ENCODE assay signal across 1 cellular context in the genomic region with DNA sequence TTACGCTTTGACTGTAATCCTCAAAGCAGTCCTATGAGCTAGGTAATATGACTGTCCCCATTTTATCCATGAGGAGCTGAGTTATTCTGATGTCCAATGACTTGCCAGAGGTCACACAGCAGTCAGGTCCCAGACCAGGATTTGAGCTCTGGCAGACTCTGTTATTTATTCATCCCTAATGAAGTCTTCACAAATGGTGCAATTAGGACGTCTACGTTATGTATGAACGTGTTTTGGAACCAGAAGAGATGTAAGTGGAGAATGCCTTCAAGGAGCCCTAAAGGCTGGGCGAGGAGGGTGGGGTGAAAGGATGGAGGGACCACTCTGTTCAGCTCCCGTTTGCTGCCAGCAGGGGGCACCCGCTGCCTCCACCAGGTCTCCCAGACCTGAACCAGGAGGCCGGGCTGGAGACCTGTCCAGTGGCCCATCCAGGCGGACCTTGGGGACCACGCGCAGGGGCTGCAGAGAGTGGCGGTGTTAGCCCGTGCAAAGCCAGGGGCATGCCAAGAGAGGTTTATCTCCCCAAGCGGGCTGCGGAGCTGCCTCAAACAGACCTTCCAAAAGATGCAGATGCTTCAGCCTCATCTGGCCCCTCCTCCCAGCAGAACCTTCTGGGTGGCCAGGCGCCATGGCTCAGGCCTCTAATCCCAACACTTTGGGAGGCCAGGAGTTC.
A peak's percentile ranks its signal among the peaks of the same experiment; 100 is the strongest.
TF ChIP-seq lines count a peak whose summit lies in the region.

No MANE protein-coding gene starts in this region.

TF ChIP-seq in HepG2, 621 proteins besides CTCF, POLR2A, EP300 and RAD21 (continued from another document and continues in another):
- TF ChIP-seq, protein P1, sequence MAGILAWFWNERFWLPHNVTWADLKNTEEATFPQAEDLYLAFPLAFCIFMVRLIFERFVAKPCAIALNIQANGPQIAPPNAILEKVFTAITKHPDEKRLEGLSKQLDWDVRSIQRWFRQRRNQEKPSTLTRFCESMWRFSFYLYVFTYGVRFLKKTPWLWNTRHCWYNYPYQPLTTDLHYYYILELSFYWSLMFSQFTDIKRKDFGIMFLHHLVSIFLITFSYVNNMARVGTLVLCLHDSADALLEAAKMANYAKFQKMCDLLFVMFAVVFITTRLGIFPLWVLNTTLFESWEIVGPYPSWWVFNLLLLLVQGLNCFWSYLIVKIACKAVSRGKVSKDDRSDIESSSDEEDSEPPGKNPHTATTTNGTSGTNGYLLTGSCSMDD (CRISPR knock-in tag; IDR thresholded peaks at IDR 0.05) = no peak
- TF ChIP-seq, protein P2, sequence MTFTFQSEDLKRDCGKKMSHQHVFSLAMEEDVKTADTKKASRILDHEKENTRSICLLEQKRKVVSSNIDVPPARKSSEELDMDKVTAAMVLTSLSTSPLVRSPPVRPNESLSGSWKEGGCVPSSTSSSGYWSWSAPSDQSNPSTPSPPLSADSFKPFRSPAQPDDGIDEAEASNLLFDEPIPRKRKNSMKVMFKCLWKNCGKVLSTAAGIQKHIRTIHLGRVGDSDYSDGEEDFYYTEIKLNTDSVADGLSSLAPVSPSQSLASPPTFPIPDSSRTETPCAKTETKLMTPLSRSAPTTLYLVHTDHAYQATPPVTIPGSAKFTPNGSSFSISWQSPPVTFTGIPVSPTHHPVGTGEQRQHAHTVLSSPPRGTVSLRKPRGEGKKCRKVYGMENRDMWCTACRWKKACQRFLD (CRISPR knock-in tag; IDR thresholded peaks at IDR 0.05; ENCODE audit: borderline replicate concordance) = no peak
- TF ChIP-seq, protein P3, sequence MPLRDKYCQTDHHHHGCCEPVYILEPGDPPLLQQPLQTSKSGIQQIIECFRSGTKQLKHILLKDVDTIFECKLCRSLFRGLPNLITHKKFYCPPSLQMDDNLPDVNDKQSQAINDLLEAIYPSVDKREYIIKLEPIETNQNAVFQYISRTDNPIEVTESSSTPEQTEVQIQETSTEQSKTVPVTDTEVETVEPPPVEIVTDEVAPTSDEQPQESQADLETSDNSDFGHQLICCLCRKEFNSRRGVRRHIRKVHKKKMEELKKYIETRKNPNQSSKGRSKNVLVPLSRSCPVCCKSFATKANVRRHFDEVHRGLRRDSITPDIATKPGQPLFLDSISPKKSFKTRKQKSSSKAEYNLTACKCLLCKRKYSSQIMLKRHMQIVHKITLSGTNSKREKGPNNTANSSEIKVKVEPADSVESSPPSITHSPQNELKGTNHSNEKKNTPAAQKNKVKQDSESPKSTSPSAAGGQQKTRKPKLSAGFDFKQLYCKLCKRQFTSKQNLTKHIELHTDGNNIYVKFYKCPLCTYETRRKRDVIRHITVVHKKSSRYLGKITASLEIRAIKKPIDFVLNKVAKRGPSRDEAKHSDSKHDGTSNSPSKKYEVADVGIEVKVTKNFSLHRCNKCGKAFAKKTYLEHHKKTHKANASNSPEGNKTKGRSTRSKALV (CRISPR knock-in tag; IDR thresholded peaks at IDR 0.05) = no peak
- TF ChIP-seq MXD4 (CRISPR knock-in tag; IDR thresholded peaks at IDR 0.05) (0 out of 2 replicates have a peak, but pooled peaks have one; percentile 34), U2AF1 (optimal IDR thresholded peaks at IDR 0.05; ENCODE audit: low read depth, low read length) (no peak), ATM (IDR thresholded peaks at IDR 0.05; ENCODE audit: borderline replicate concordance) (no peak), POGZ (CRISPR knock-in tag; IDR thresholded peaks at IDR 0.05) (no peak), BCL6 (CRISPR knock-in tag; IDR thresholded peaks at IDR 0.05) (no peak), SOX5 (CRISPR knock-in tag; IDR thresholded peaks at IDR 0.05; ENCODE audit: borderline replicate concordance) (0 out of 2 replicates have a peak, but pooled peaks have one; percentile 11), XBP1 (CRISPR knock-in tag; IDR thresholded peaks at IDR 0.05) (no peak), KAT2B (IDR thresholded peaks at IDR 0.05; ENCODE audit: borderline replicate concordance, low read depth, low read length) (no peak), ZNF724P (CRISPR knock-in tag; IDR thresholded peaks at IDR 0.05; ENCODE audit: borderline replicate concordance) (no peak), MYNN (CRISPR knock-in tag; IDR thresholded peaks at IDR 0.05; ENCODE audit: low read depth) (no peak), TSC22D2 (CRISPR knock-in tag; IDR thresholded peaks at IDR 0.05; ENCODE audit: borderline replicate concordance) (no peak), ATF1 (CRISPR knock-in tag; IDR thresholded peaks at IDR 0.05) (no peak), SP140L (CRISPR knock-in tag; IDR thresholded peaks at IDR 0.05; ENCODE audit: borderline replicate concordance) (no peak), ZNF484 (CRISPR knock-in tag; IDR thresholded peaks at IDR 0.05; ENCODE audit: borderline replicate concordance, low read depth) (no peak), FIP1L1 (IDR thresholded peaks at IDR 0.05; ENCODE audit: borderline replicate concordance, insufficient read depth, low read depth, low read length) (no peak), ZKSCAN1 (IDR thresholded peaks at IDR 0.05; ENCODE audit: low read length) (no peak), ZNF841 (CRISPR knock-in tag; IDR thresholded peaks at IDR 0.05; ENCODE audit: borderline replicate concordance) (no peak), NR2F2 (IDR thresholded peaks at IDR 0.05; ENCODE audit: borderline replicate concordance, low read depth) (no peak), CHD4 (IDR thresholded peaks at IDR 0.05; ENCODE audit: borderline replicate concordance, low read length) (no peak), ZFP36L2 (CRISPR knock-in tag; IDR thresholded peaks at IDR 0.05) (no peak), IRX3 (CRISPR knock-in tag; IDR thresholded peaks at IDR 0.05; ENCODE audit: borderline replicate concordance, low read depth) (no peak), SRSF1 (optimal IDR thresholded peaks at IDR 0.05; ENCODE audit: low read depth, low read length) (no peak), ZBTB1 (CRISPR knock-in tag; IDR thresholded peaks at IDR 0.05; ENCODE audit: borderline replicate concordance) (no peak), NKX3-1 (CRISPR knock-in tag; IDR thresholded peaks at IDR 0.05) (no peak), ZIK1 (CRISPR knock-in tag; IDR thresholded peaks at IDR 0.05; ENCODE audit: borderline replicate concordance, low read depth) (no peak), MYC (CRISPR knock-in tag; IDR thresholded peaks at IDR 0.05; ENCODE audit: borderline replicate concordance) (no peak), ZNF878 (CRISPR knock-in tag; IDR thresholded peaks at IDR 0.05) (no peak), SETDB1 (CRISPR knock-in tag; IDR thresholded peaks at IDR 0.05; ENCODE audit: borderline replicate concordance) (no peak), SP1 (IDR thresholded peaks at IDR 0.05) (no peak), SP1 (CRISPR knock-in tag; IDR thresholded peaks at IDR 0.05) (no peak), NAIF1 (CRISPR knock-in tag; IDR thresholded peaks at IDR 0.05; ENCODE audit: borderline replicate concordance) (no peak), GABPB1 (CRISPR knock-in tag; IDR thresholded peaks at IDR 0.05) (peak; percentile 45; the same call in 1 of the 2 replicates), ZFX (CRISPR knock-in tag; IDR thresholded peaks at IDR 0.05; ENCODE audit: low read depth) (no peak), ZNF816 (CRISPR knock-in tag; IDR thresholded peaks at IDR 0.05; ENCODE audit: borderline replicate concordance) (no peak), SMAD9 (CRISPR knock-in tag; IDR thresholded peaks at IDR 0.05) (0 out of 2 replicates have a peak, but pooled peaks have one; percentile 74), REPIN1 (CRISPR knock-in tag; IDR thresholded peaks at IDR 0.05; ENCODE audit: borderline replicate concordance, low read depth) (no peak), ZNF451 (CRISPR knock-in tag; IDR thresholded peaks at IDR 0.05) (no peak), ESRRA (CRISPR knock-in tag; IDR thresholded peaks at IDR 0.05; ENCODE audit: low read depth) (no peak)
- TF ChIP-seq, protein P4, sequence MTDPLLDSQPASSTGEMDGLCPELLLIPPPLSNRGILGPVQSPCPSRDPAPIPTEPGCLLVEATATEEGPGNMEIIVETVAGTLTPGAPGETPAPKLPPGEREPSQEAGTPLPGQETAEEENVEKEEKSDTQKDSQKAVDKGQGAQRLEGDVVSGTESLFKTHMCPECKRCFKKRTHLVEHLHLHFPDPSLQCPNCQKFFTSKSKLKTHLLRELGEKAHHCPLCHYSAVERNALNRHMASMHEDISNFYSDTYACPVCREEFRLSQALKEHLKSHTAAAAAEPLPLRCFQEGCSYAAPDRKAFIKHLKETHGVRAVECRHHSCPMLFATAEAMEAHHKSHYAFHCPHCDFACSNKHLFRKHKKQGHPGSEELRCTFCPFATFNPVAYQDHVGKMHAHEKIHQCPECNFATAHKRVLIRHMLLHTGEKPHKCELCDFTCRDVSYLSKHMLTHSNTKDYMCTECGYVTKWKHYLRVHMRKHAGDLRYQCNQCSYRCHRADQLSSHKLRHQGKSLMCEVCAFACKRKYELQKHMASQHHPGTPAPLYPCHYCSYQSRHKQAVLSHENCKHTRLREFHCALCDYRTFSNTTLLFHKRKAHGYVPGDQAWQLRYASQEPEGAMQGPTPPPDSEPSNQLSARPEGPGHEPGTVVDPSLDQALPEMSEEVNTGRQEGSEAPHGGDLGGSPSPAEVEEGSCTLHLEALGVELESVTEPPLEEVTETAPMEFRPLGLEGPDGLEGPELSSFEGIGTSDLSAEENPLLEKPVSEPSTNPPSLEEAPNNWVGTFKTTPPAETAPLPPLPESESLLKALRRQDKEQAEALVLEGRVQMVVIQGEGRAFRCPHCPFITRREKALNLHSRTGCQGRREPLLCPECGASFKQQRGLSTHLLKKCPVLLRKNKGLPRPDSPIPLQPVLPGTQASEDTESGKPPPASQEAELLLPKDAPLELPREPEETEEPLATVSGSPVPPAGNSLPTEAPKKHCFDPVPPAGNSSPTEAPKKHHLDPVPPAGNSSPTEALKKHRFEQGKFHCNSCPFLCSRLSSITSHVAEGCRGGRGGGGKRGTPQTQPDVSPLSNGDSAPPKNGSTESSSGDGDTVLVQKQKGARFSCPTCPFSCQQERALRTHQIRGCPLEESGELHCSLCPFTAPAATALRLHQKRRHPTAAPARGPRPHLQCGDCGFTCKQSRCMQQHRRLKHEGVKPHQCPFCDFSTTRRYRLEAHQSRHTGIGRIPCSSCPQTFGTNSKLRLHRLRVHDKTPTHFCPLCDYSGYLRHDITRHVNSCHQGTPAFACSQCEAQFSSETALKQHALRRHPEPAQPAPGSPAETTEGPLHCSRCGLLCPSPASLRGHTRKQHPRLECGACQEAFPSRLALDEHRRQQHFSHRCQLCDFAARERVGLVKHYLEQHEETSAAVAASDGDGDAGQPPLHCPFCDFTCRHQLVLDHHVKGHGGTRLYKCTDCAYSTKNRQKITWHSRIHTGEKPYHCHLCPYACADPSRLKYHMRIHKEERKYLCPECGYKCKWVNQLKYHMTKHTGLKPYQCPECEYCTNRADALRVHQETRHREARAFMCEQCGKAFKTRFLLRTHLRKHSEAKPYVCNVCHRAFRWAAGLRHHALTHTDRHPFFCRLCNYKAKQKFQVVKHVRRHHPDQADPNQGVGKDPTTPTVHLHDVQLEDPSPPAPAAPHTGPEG (CRISPR knock-in tag; IDR thresholded peaks at IDR 0.05) = no peak
- TF ChIP-seq, protein P5, sequence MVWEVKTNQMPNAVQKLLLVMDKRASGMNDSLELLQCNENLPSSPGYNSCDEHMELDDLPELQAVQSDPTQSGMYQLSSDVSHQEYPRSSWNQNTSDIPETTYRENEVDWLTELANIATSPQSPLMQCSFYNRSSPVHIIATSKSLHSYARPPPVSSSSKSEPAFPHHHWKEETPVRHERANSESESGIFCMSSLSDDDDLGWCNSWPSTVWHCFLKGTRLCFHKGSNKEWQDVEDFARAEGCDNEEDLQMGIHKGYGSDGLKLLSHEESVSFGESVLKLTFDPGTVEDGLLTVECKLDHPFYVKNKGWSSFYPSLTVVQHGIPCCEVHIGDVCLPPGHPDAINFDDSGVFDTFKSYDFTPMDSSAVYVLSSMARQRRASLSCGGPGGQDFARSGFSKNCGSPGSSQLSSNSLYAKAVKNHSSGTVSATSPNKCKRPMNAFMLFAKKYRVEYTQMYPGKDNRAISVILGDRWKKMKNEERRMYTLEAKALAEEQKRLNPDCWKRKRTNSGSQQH (CRISPR knock-in tag; IDR thresholded peaks at IDR 0.05; ENCODE audit: low read depth) = no peak
- TF ChIP-seq, protein P6, sequence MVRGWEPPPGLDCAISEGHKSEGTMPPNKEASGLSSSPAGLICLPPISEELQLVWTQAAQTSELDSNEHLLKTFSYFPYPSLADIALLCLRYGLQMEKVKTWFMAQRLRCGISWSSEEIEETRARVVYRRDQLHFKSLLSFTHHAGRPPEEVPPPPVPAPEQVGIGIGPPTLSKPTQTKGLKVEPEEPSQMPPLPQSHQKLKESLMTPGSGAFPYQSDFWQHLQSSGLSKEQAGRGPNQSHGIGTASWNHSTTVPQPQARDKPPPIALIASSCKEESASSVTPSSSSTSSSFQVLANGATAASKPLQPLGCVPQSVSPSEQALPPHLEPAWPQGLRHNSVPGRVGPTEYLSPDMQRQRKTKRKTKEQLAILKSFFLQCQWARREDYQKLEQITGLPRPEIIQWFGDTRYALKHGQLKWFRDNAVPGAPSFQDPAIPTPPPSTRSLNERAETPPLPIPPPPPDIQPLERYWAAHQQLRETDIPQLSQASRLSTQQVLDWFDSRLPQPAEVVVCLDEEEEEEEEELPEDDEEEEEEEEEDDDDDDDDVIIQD (CRISPR knock-in tag; IDR thresholded peaks at IDR 0.05; ENCODE audit: low read depth) = 0 out of 2 replicates have a peak, but pooled peaks have one; percentile 29
- TF ChIP-seq, protein P7, sequence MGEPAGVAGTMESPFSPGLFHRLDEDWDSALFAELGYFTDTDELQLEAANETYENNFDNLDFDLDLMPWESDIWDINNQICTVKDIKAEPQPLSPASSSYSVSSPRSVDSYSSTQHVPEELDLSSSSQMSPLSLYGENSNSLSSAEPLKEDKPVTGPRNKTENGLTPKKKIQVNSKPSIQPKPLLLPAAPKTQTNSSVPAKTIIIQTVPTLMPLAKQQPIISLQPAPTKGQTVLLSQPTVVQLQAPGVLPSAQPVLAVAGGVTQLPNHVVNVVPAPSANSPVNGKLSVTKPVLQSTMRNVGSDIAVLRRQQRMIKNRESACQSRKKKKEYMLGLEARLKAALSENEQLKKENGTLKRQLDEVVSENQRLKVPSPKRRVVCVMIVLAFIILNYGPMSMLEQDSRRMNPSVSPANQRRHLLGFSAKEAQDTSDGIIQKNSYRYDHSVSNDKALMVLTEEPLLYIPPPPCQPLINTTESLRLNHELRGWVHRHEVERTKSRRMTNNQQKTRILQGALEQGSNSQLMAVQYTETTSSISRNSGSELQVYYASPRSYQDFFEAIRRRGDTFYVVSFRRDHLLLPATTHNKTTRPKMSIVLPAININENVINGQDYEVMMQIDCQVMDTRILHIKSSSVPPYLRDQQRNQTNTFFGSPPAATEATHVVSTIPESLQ (CRISPR knock-in tag; conservative IDR thresholded peaks at IDR 0.05) = no peak
- TF ChIP-seq, protein P8, sequence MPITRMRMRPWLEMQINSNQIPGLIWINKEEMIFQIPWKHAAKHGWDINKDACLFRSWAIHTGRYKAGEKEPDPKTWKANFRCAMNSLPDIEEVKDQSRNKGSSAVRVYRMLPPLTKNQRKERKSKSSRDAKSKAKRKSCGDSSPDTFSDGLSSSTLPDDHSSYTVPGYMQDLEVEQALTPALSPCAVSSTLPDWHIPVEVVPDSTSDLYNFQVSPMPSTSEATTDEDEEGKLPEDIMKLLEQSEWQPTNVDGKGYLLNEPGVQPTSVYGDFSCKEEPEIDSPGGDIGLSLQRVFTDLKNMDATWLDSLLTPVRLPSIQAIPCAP (CRISPR knock-in tag; IDR thresholded peaks at IDR 0.05; ENCODE audit: low read depth) = no peak
